In genomic region chr4:40550900-40551546, GRCh38 we compare ENCODE assay signal across 8 cellular contexts.
DNase-seq lines count a peak whose midpoint lies in the region; ATAC-seq and TF ChIP-seq lines count a peak whose summit lies in the region.

No MANE protein-coding gene starts in this region.

- peaks cover 68% of the 10 kb centered on the region for H3K4me1 Mint-ChIP-seq in activated T-cell treated with anti-CD3 and anti-CD28 coated beads, Interleukin-2, amount 50 U/mL, for 72 hours (ENCODE audit: low read depth)
- peaks cover 9% of the 10 kb centered on the region for H3K4me1 Mint-ChIP-seq in stimulated activated effector memory CD8-positive, alpha-beta T cell treated with anti-CD3 and anti-CD28 coated beads, Interleukin-12 subunit alpha, Interleukin-12 subunit beta, amount 100 ng/mL, for 72 hours

- peak overlapping the region; percentile 84 to 93 for H3K4me3 Mint-ChIP-seq in activated T-cell treated with anti-CD3 and anti-CD28 coated beads, Interleukin-2, amount 50 U/mL, for 72 hours
- peak overlapping the region; percentile 35 for H3K4me3 Mint-ChIP-seq in stimulated activated effector memory CD8-positive, alpha-beta T cell treated with anti-CD3 and anti-CD28 coated beads, Interleukin-12 subunit alpha, Interleukin-12 subunit beta, amount 100 ng/mL, for 72 hours

- intact Hi-C loops in left cardiac atrium (cut with DNase I) = no loop called here

- no peaks in the 10 kb centered on the region for H3K27me3 Mint-ChIP-seq in activated T-cell treated with anti-CD3 and anti-CD28 coated beads, Interleukin-2, amount 50 U/mL, for 72 hours (ENCODE audit: low read depth)

- H3K9me3 Mint-ChIP-seq in activated T-cell treated with anti-CD3 and anti-CD28 coated beads, Interleukin-2, amount 50 U/mL, for 72 hours = no peaks in the 10 kb centered on the region
- H3K9me3 Mint-ChIP-seq in stimulated activated effector memory CD8-positive, alpha-beta T cell treated with anti-CD3 and anti-CD28 coated beads, Interleukin-12 subunit alpha, Interleukin-12 subunit beta, amount 100 ng/mL, for 72 hours = no peaks in the 10 kb centered on the region

- peak; percentile 51 for TF ChIP-seq CTCF in GM12873 (IDR thresholded peaks at IDR 0.05; ENCODE audit: insufficient read depth, low read depth, low read length, missing control alignments)

- ATAC-seq in HG02642 (IDR thresholded peaks at IDR 0.05; ENCODE audit: poor library complexity, unreplicated experiment) (peak; percentile 68), left cardiac atrium (peak; percentile 53 to 60)
- ATAC-seq in activated T-cell treated with anti-CD3 and anti-CD28 coated beads, Interleukin-2, amount 50 U/mL, for 72 hours (replicated peaks in 1 of 2) = peak; percentile 58 to 60
- ATAC-seq in stimulated activated effector memory CD8-positive, alpha-beta T cell treated with anti-CD3 and anti-CD28 coated beads, Interleukin-12 subunit alpha, Interleukin-12 subunit beta, amount 100 ng/mL, for 72 hours = peak; percentile 28

- H3K27ac ChIP-seq in substantia nigra (ENCODE audit: low read depth, low read length, poor library complexity, severe bottlenecking) = no peak overlapping the region

- DNase-seq in AML-193 (lab: John Stamatoyannopoulos, UW) = peak; percentile 57 to 64
- DNase-seq in NCI-H1092 treated with DMSO at 0.1 percent for 48 hours (lab: John Stamatoyannopoulos, UW) = peak; percentile 60
- peak; percentile 6 to 16 for DNase-seq in activated T-cell treated with anti-CD3 and anti-CD28 coated beads, Interleukin-2, amount 50 U/mL, for 72 hours
- DNase-seq in left cardiac atrium = no peak
- DNase-seq in stimulated activated effector memory CD8-positive, alpha-beta T cell treated with anti-CD3 and anti-CD28 coated beads, Interleukin-12 subunit alpha, Interleukin-12 subunit beta, amount 100 ng/mL, for 72 hours (ENCODE audit: low spot score in 2 of 2) = no peak
- DNase-seq in substantia nigra (lab: John Stamatoyannopoulos, UW) = no peak

- peak overlapping the region; percentile 94 for H3K27ac Mint-ChIP-seq in activated T-cell treated with anti-CD3 and anti-CD28 coated beads, Interleukin-2, amount 50 U/mL, for 72 hours
- peak overlapping the region; percentile 75 for H3K27ac Mint-ChIP-seq in stimulated activated effector memory CD8-positive, alpha-beta T cell treated with anti-CD3 and anti-CD28 coated beads, Interleukin-12 subunit alpha, Interleukin-12 subunit beta, amount 100 ng/mL, for 72 hours

- H3K36me3 Mint-ChIP-seq in activated T-cell treated with anti-CD3 and anti-CD28 coated beads, Interleukin-2, amount 50 U/mL, for 72 hours (ENCODE audit: insufficient read depth in 2 of 2) = peaks cover 0 to 1% of the 10 kb centered on the region in 2 donors
- H3K36me3 Mint-ChIP-seq in stimulated activated effector memory CD8-positive, alpha-beta T cell treated with anti-CD3 and anti-CD28 coated beads, Interleukin-12 subunit alpha, Interleukin-12 subunit beta, amount 100 ng/mL, for 72 hours = no peaks in the 10 kb centered on the region

Comparison
In these comparisons a context has a peak if more than half of its experiments do, and no peak if none do; other contexts are left out.
1. DNase-seq: peak in AML-193 (2 of 2), NCI-H1092 treated with DMSO at 0.1 percent for 48 hours (single experiment) and activated T-cell treated with anti-CD3 and anti-CD28 coated beads, Interleukin-2, amount 50 U/mL, for 72 hours (2 of 2); none in left cardiac atrium (single experiment), stimulated activated effector memory CD8-positive, alpha-beta T cell treated with anti-CD3 and anti-CD28 coated beads, Interleukin-12 subunit alpha, Interleukin-12 subunit beta, amount 100 ng/mL, for 72 hours (0 of 2) and substantia nigra (0 of 49).
2. Peak in every context shown above with its lines, with median percentiles within 50 percentile points of each other: ATAC-seq.